8 cellular contexts compared by ENCODE assay signal in the genomic region with DNA sequence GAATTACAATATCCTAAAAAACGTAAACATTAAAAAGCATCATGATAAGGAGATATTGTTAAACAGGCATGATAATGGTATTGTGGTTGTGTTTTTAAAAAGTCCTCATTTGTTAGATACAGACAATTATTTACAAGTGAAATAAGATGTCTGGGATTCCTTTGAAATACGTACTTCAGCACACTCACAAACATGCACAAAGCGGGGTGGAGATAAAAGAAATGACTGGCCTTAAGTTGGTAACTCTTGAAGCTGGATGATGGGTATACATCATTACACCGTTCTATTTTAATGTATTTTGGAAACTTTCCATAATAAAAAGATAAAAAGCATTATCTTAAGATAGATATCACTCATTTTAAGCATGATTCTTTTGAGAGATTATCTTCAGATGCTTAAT. TPM values are rescaled to one million over a fixed set of nuclear protein-coding genes. Genes with fewer than 3 reads are reported as not detected.
DNase-seq lines count a peak whose midpoint lies in the region; ATAC-seq and TF ChIP-seq lines count a peak whose summit lies in the region.

No MANE protein-coding gene starts in this region.

- no peaks in the 10 kb centered on the region for H3K27me3 ChIP-seq in HL-60 (ENCODE audit: insufficient read depth, poor library complexity, severe bottlenecking)

- POLR2A ChIA-PET in AG04449 (lab: Yijun Ruan, JAX) = no interaction called here

- H3K27ac ChIP-seq in HL-60 (replicated peaks) (no peak overlapping the region), mesodermal cell (ENCODE audit: low read depth, low read length, severe bottlenecking) (no peak overlapping the region)

- H3K4me1 ChIP-seq in mesodermal cell (ENCODE audit: control insufficient read depth, insufficient read depth, low read length, poor library complexity, severe bottlenecking) = no peaks in the 10 kb centered on the region

- H3K36me3 ChIP-seq in mesodermal cell (ENCODE audit: control insufficient read depth, insufficient read depth, low read length) = peaks cover 30% of the 10 kb centered on the region

- WGBS in mesodermal cell (ENCODE audit: insufficient coverage in 2 of 2), 2 experiments = no CpG with 5 or more reads among the region's 4 CpGs

- in situ Hi-C loops in astrocyte of the spinal cord (cut with HindIII; ENCODE audit: low sequenced_read_pairs) = no loop called here

- no peak for ATAC-seq in HG03025 (IDR thresholded peaks at IDR 0.05; ENCODE audit: low FRiP score, unreplicated experiment)
- ATAC-seq in GM19023 (IDR thresholded peaks at IDR 0.05; ENCODE audit: unreplicated experiment) = no peak

- CTCF ChIA-PET in AG04449 (lab: Yijun Ruan, JAX) = interaction anchor here (4.1 to 13.1 kb wide), 2 partner anchors 7 to 376 kb away, joined by 25 to 270 read pairs; no protein-coding TSS in a partner anchor

- H3K4me3 ChIP-seq in AG04449 (ENCODE audit: low read depth, low read length) (peak overlapping the region; percentile 87), HL-60 (replicated peaks; ENCODE audit: insufficient read depth, low read length) (peak overlapping the region; percentile 72; the same call in 1 of the 2 replicates), astrocyte of the spinal cord (ENCODE audit: low read depth, low read length) (peak overlapping the region; percentile 57), mesodermal cell (ENCODE audit: extremely low read depth, insufficient read depth, low read length, poor library complexity, severe bottlenecking) (peak overlapping the region; percentile 69)

- no peak for TF ChIP-seq CTCF in AG04449 (IDR thresholded peaks at IDR 0.05; ENCODE audit: insufficient read depth, low read length, missing control alignments)
- TF ChIP-seq CTCF in HL-60 (IDR thresholded peaks at IDR 0.05; ENCODE audit: insufficient read depth, low read length) = no peak
- TF ChIP-seq CTCF in astrocyte of the spinal cord (IDR thresholded peaks at IDR 0.05; ENCODE audit: low read depth, low read length) = no peak
- no peak for TF ChIP-seq CTCF in GM10266 (IDR thresholded peaks at IDR 0.05; ENCODE audit: control insufficient read depth, insufficient read depth, low read depth, missing control alignments)

- DNase-seq in AG04449 (ENCODE audit: low read depth, low spot score) (no peak), HL-60 (ENCODE audit: low read depth in 1 of 2, low spot score in 1 of 2) (no peak), astrocyte of the spinal cord (ENCODE audit: low read depth, low spot score) (peak; percentile 37), HK-2 (ENCODE audit: unreplicated experiment) (no peak), GM10266 (ENCODE audit: extremely low spot score) (no peak)

- H3K9me3 ChIP-seq in mesodermal cell (ENCODE audit: control insufficient read depth, low read length) = no peaks in the 10 kb centered on the region

RNA-seq across cellular contexts. Expression of a gene that starts 1.0 kb away (rescaled TPM):
- 4.0 TPM for polyA plus RNA-seq in mesodermal cell (2013, experiment 1 of 2)
- 4.7 TPM for polyA plus RNA-seq in mesodermal cell (2013, experiment 2 of 2)

RNA-seq across cellular contexts. Expression of a gene that starts 20.1 kb away (rescaled TPM):
- 52.5 TPM for polyA plus RNA-seq in mesodermal cell (2013, experiment 1 of 2)
- 49.2 TPM for polyA plus RNA-seq in mesodermal cell (2013, experiment 2 of 2)

RNA-seq across cellular contexts. Expression of a gene that starts 22.8 kb away (rescaled TPM):
- polyA plus RNA-seq in mesodermal cell (2013, experiment 1 of 2) = 255 TPM
- polyA plus RNA-seq in mesodermal cell (2013, experiment 2 of 2) = 265 TPM

RNA-seq across cellular contexts. Expression of a gene that starts 28.4 kb away (rescaled TPM):
- polyA plus RNA-seq in mesodermal cell (2013, experiment 1 of 2) = 0.11 TPM
- 0.10 TPM for polyA plus RNA-seq in mesodermal cell (2013, experiment 2 of 2)
